ENCODE assay signal across 1 cellular context in genomic region chr7:95604811-95605210, GRCh38. TPM values are rescaled to one million over a fixed set of nuclear protein-coding genes. Genes with fewer than 3 reads are reported as not detected.
"Had no signal": no experiment of that assay in that cellular context is flagged by ENCODE, and none has a peak within 500 bp of the region (broad histone marks: within the 10 kb centered on the region; RNA-seq: fewer than 3 reads in every experiment).

No MANE protein-coding gene starts in this region.

RNA-seq across cellular contexts. Expression of gene PDK4, which starts 8.5 kb away (rescaled TPM):
- polyA plus RNA-seq: naive thymus-derived CD8-positive, alpha-beta T cell had no signal
